8 cellular contexts compared by ENCODE assay signal in the genomic region with DNA sequence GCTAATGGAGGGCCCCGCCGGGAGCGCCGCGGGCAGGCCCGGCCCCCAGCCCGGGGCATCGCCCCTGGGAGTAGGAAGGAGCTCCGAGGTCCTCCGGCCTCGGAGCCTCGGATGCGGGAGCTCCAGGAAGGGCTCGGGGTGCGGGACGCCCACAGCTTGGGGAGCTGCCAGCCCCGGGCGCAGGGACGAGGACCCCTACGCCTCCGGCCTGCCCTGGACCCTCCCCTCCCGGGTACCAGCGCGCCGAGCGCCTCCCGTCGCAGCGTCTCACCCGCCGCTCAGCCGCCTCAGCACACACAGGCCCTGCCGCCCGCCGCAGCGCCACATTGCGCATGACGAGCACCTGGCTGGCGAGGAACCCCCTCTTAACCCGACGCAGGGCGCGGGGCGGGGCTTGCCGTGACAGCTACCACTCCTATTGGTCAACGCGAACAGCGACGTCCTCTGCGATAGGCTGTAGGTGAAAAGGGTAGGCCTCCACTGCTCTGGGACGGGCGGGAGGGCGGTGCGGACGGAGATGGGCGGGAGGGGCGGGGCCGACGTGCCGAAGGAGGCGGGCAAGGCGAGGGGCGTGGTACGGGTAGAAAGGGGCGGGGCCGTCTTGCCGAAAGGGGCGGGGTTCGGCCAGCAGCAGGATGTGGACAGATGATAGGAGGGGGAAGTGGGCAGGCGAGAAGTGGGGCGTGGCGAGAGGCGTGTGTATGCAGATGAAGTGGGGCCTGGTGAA. TPM values are rescaled to one million over a fixed set of nuclear protein-coding genes. Genes with fewer than 3 reads are reported as not detected.
DNase-seq lines count a peak whose midpoint lies in the region; ATAC-seq and TF ChIP-seq lines count a peak whose summit lies in the region.

PITRM1 (minus strand) TSS at position 337 of the 727 bp plus-strand sequence; CDS start at position 327, 10 bp downstream.

- H3K4me1 Mint-ChIP-seq in activated CD4-positive, alpha-beta memory T cell treated with anti-CD3 and anti-CD28 coated beads for 36 hours (ENCODE audit: low read depth): peaks cover 27% of the 10 kb centered on the region

- peak in 1 of 2 donors; percentile 87 for TF ChIP-seq POLR2A in lower leg skin (IDR thresholded peaks at IDR 0.05)

- H3K4me3 ChIP-seq in dorsolateral prefrontal cortex (peak within 1 kb of the TSS; percentile 65 to 100 (median 94)), lower leg skin (ENCODE audit: low read depth, poor library complexity, severe bottlenecking) (peak within 1 kb of the TSS; percentile 56)

- peak within 1 kb of the TSS; percentile 86 for H3K4me3 Mint-ChIP-seq in activated CD4-positive, alpha-beta memory T cell treated with anti-CD3 and anti-CD28 coated beads for 36 hours

- H3K9me3 Mint-ChIP-seq in activated CD4-positive, alpha-beta memory T cell treated with anti-CD3 and anti-CD28 coated beads for 36 hours: peaks cover 3% of the 10 kb centered on the region

- ATAC-seq in GM19397 (IDR thresholded peaks at IDR 0.05; ENCODE audit: unreplicated experiment) (peak; percentile 97), HG03571 (IDR thresholded peaks at IDR 0.05; ENCODE audit: unreplicated experiment) (peak; percentile 96)

- POLR2A ChIA-PET in activated CD4-positive, alpha-beta memory T cell treated with anti-CD3 and anti-CD28 coated beads for 36 hours (lab: Charles Lee): interaction anchor here (0.8 to 2.2 kb wide), 9 partner anchors 9 to 613 kb away, joined by 3 to 7 read pairs (median 4); partner anchors contain the start of gene KLF6

- peaks cover 26% of the 10 kb centered on the region for H3K36me3 Mint-ChIP-seq in activated CD4-positive, alpha-beta memory T cell treated with anti-CD3 and anti-CD28 coated beads for 36 hours

- H3K27me3 ChIP-seq in dorsolateral prefrontal cortex: no peaks in the 10 kb centered on the region

- H3K27ac Mint-ChIP-seq in activated CD4-positive, alpha-beta memory T cell treated with anti-CD3 and anti-CD28 coated beads for 36 hours: peak within 1 kb of the TSS; percentile 86

- no peaks in the 10 kb centered on the region for H3K27me3 Mint-ChIP-seq in activated CD4-positive, alpha-beta memory T cell treated with anti-CD3 and anti-CD28 coated beads for 36 hours

- intact Hi-C loops in activated CD4-positive, alpha-beta memory T cell treated with anti-CD3 and anti-CD28 coated beads for 36 hours (cut with micrococcal nuclease): loop anchor here (1.0 to 2.0 kb wide), 3 partner anchors 77 to 222 kb away; no protein-coding TSS in a partner anchor
- intact Hi-C loops in dorsolateral prefrontal cortex (cut with DNase I) (loop anchor here in 1 of 2 donors (5.0 kb wide), 1 partner anchor 65 kb away; no protein-coding TSS in a partner anchor), lower leg skin (cut with DNase I; ENCODE audit: low total_unique reads) (no loop called here)

- H3K27ac ChIP-seq in dorsolateral prefrontal cortex: peak within 1 kb of the TSS in 56 of 59 donors; percentile 10 to 94 (median 80)

- DNase-seq in CD1c-positive myeloid dendritic cell (ENCODE audit: extremely low spot score) (peak; percentile 99), NCI-H82 (lab: John Stamatoyannopoulos, UW) (peak; percentile 98), dorsolateral prefrontal cortex (peak; percentile 96 to 99 (median 98)), lower leg skin (ENCODE audit: low spot score in 2 of 2) (peak; percentile 99 to 100)
- peak; percentile 99 for DNase-seq in activated CD4-positive, alpha-beta memory T cell treated with anti-CD3 and anti-CD28 coated beads for 36 hours
- DNase-seq in stimulated activated CD4-positive, alpha-beta T cell treated with anti-CD3 and anti-CD28 coated beads, Interleukin-4, amount 100 ng/mL, for 48 hours (ENCODE audit: low read depth in 2 of 2): peak; percentile 98

- TF ChIP-seq CTCF in dorsolateral prefrontal cortex (IDR thresholded peaks at IDR 0.05 in 54 of 56, conservative IDR thresholded peaks at IDR 0.05 in 2 of 56; ENCODE audit: low read depth in 1 of 56, partially characterized antibody in 56 of 56) (peak in 13 of 56 donors; percentile 7 to 44 (median 21)), lower leg skin (IDR thresholded peaks at IDR 0.05) (no peak)

- WGBS in lower leg skin, 2 donors: 1% methylated on average over 45 to 66 of the region's 73 CpGs

- CTCF ChIA-PET in activated CD4-positive, alpha-beta memory T cell treated with anti-CD3 and anti-CD28 coated beads for 36 hours (lab: Charles Lee): interaction anchor here (1.2 to 1.3 kb wide), 2 partner anchors 21 to 25 kb away, joined by 3 to 6 read pairs; no protein-coding TSS in a partner anchor

RNA-seq across cellular contexts. Expression of gene PITRM1, which starts in this region (rescaled TPM):
- total RNA-seq in activated CD4-positive, alpha-beta memory T cell treated with anti-CD3 and anti-CD28 coated beads for 36 hours: 100 to 1,000 TPM; 103 to 109 TPM
- total RNA-seq in dorsolateral prefrontal cortex (100 to 1,000 TPM in 96 of 120 experiments, 10 to 100 TPM in 24; 72.5 to 149 (median 112) TPM), lower leg skin (10 to 100 TPM; 45.5 to 62.8 (median 52.2) TPM)

Comparison
In these comparisons a context has a peak if more than half of its experiments do, and no peak if none do; other contexts are left out.
1. Peak in every context shown above with its lines: DNase-seq, ATAC-seq, H3K4me3 ChIP-seq and H3K27ac ChIP-seq.